In the genomic region with DNA sequence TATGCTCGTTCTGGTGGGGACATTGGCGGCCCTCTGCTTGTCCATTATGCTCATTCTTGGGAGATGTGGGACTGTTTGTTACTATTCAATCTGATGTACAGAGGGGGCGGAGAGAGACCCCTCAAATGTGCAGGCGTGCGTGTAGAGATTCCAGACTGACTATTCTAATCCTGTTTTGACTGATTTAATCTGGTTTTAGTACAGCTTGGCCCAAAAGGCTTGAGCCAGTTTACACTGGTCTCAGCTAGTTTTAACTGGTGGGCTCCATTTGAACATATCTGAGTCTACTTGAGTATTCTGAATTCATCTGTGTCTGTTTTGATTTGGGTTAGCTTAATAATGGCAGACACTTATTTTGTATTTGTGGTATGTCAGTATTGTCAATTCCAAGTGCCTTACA, we compare ENCODE assay signal across 21 cellular contexts. TPM values are rescaled to one million over a fixed set of nuclear protein-coding genes. Genes with fewer than 3 reads are reported as not detected.
"Had no signal": no experiment of that assay in that cellular context is flagged by ENCODE, and none has a peak within 500 bp of the region (broad histone marks: within the 10 kb centered on the region; RNA-seq: fewer than 3 reads in every experiment).

No MANE protein-coding gene starts in this region.

- H3K9me3 Mint-ChIP-seq: activated CD8-positive, alpha-beta T cell treated with anti-CD3 and anti-CD28 coated beads for 36 hours; activated naive CD8-positive, alpha-beta T cell treated with anti-CD3 and anti-CD28 coated beads for 36 hours; activated T-helper 17 cell treated with anti-CD3 and anti-CD28 coated beads, Interleukin-2, amount 50 U/mL, for 72 hours; endodermal cell; memory B cell; naive thymus-derived CD8-positive, alpha-beta T cell had no signal

- H3K36me3 ChIP-seq: cardiac muscle cell, transverse colon, vagina had no signal

- H3K9me3 ChIP-seq: transverse colon, vagina had no signal

- H3K36me3 Mint-ChIP-seq: activated naive CD8-positive, alpha-beta T cell treated with anti-CD3 and anti-CD28 coated beads for 36 hours; memory B cell; naive thymus-derived CD8-positive, alpha-beta T cell had no signal

- H3K4me1 Mint-ChIP-seq: activated naive CD8-positive, alpha-beta T cell treated with anti-CD3 and anti-CD28 coated beads for 36 hours; activated T-helper 17 cell treated with anti-CD3 and anti-CD28 coated beads, Interleukin-2, amount 50 U/mL, for 72 hours had no signal

- H3K27ac Mint-ChIP-seq: activated CD8-positive, alpha-beta T cell treated with anti-CD3 and anti-CD28 coated beads for 36 hours; activated naive CD8-positive, alpha-beta T cell treated with anti-CD3 and anti-CD28 coated beads for 36 hours; activated T-helper 17 cell treated with anti-CD3 and anti-CD28 coated beads, Interleukin-2, amount 50 U/mL, for 72 hours; endodermal cell; memory B cell; naive thymus-derived CD8-positive, alpha-beta T cell; T-helper 17 cell had no signal

- H3K4me3 Mint-ChIP-seq: activated CD8-positive, alpha-beta T cell treated with anti-CD3 and anti-CD28 coated beads for 36 hours; activated naive CD8-positive, alpha-beta T cell treated with anti-CD3 and anti-CD28 coated beads for 36 hours; activated T-helper 17 cell treated with anti-CD3 and anti-CD28 coated beads, Interleukin-2, amount 50 U/mL, for 72 hours; endodermal cell; memory B cell; naive thymus-derived CD8-positive, alpha-beta T cell; T-helper 17 cell had no signal

- H3K27me3 ChIP-seq: cardiac muscle cell, dorsolateral prefrontal cortex, transverse colon, vagina had no signal

- ATAC-seq: activated CD8-positive, alpha-beta T cell treated with anti-CD3 and anti-CD28 coated beads for 36 hours; activated T-helper 17 cell treated with anti-CD3 and anti-CD28 coated beads, Interleukin-2, amount 50 U/mL, for 72 hours; naive thymus-derived CD8-positive, alpha-beta T cell; stimulated activated naive CD8-positive, alpha-beta T cell treated with anti-CD3 and anti-CD28 coated beads, Interleukin-15, Interleukin-2, amounts not matched to agents 100 U/mL and 50 U/mL, for 24 hours; T-helper 17 cell had no signal

- H3K4me3 ChIP-seq: cardiac muscle cell, dorsolateral prefrontal cortex, transverse colon, vagina had no signal

- DNase-seq: activated CD8-positive, alpha-beta T cell treated with anti-CD3 and anti-CD28 coated beads for 36 hours; activated naive CD4-positive, alpha-beta T cell; activated naive CD8-positive, alpha-beta T cell treated with anti-CD3 and anti-CD28 coated beads for 36 hours; activated T-cell treated with anti-CD3 and anti-CD28 coated beads, Interleukin-2, amount 50 U/mL, for 1 hour; amniotic stem cell; naive thymus-derived CD8-positive, alpha-beta T cell; nucleus accumbens; stimulated activated naive CD8-positive, alpha-beta T cell treated with anti-CD3 and anti-CD28 coated beads, Interleukin-15, Interleukin-2, amounts not matched to agents 100 U/mL and 50 U/mL, for 24 hours; substantia nigra; T-helper 17 cell; transverse colon had no signal

- H3K27ac ChIP-seq: cardiac muscle cell, dorsolateral prefrontal cortex, transverse colon, vagina, VCaP had no signal

RNA-seq across cellular contexts. Expression of a gene that starts 6.5 kb away (rescaled TPM):
- total RNA-seq: activated CD8-positive, alpha-beta T cell treated with anti-CD3 and anti-CD28 coated beads for 36 hours; activated naive CD8-positive, alpha-beta T cell treated with anti-CD3 and anti-CD28 coated beads for 36 hours; activated T-helper 17 cell treated with anti-CD3 and anti-CD28 coated beads, Interleukin-2, amount 50 U/mL, for 72 hours; naive thymus-derived CD8-positive, alpha-beta T cell; T-helper 17 cell had no signal

RNA-seq across cellular contexts. Expression of a gene that starts 47.7 kb away (rescaled TPM):
- total RNA-seq: activated CD8-positive, alpha-beta T cell treated with anti-CD3 and anti-CD28 coated beads for 36 hours; activated naive CD8-positive, alpha-beta T cell treated with anti-CD3 and anti-CD28 coated beads for 36 hours; activated T-helper 17 cell treated with anti-CD3 and anti-CD28 coated beads, Interleukin-2, amount 50 U/mL, for 72 hours; cardiac muscle cell; endodermal cell; epithelial cell of proximal tubule; kidney epithelial cell; liver; naive thymus-derived CD8-positive, alpha-beta T cell; T-helper 17 cell; vagina had no signal
